Comparison of ENCODE assay signal across 27 cellular contexts in genomic region chr7:112476390-112477052, GRCh38.
"Had no signal": no experiment of that assay in that cellular context is flagged by ENCODE, and none has a peak within 500 bp of the region (broad histone marks: within the 10 kb centered on the region; RNA-seq: fewer than 3 reads in every experiment).

No MANE protein-coding gene starts in this region.

- H3K4me1 Mint-ChIP-seq: activated B cell treated with CpG ODN at 0.5 μM for 24 hours; activated CD4-positive, alpha-beta T cell treated with anti-CD3 and anti-CD28 coated beads, Interleukin-2, amount 10 ng/mL, durations not matched to agents 24 days and 14 days; activated CD8-positive, alpha-beta memory T cell treated with anti-CD3 and anti-CD28 coated beads, Interleukin-2, amount 10 ng/mL, durations not matched to agents 7 days and 5 days had no signal

- H3K9me3 Mint-ChIP-seq: activated CD4-positive, alpha-beta T cell treated with anti-CD3 and anti-CD28 coated beads, Interleukin-2, amount 10 ng/mL, durations not matched to agents 24 days and 14 days; activated naive CD4-positive, alpha-beta T cell treated with anti-CD3 and anti-CD28 coated beads, Interleukin-2, amount 50 U/mL, for 24 hours; activated T-cell treated with anti-CD3 and anti-CD28 coated beads, Interleukin-2, amount 50 U/mL, for 24 hours; activated T-helper 1 cell treated with anti-CD3 and anti-CD28 coated beads, Interleukin-12 subunit alpha, Interleukin-12 subunit beta, Interleukin-2, Interleukin-4 antibody, amounts not matched to agents 30 ng/mL and 10 ng/mL and 1 ng/mL, durations not matched to agents 14 hours and 24 hours and 36 hours had no signal

- H3K27me3 Mint-ChIP-seq: activated B cell treated with CpG ODN at 0.5 μM for 24 hours; activated CD4-positive, alpha-beta T cell treated with anti-CD3 and anti-CD28 coated beads, Interleukin-2, amount 10 ng/mL, durations not matched to agents 24 days and 14 days; activated CD8-positive, alpha-beta memory T cell treated with anti-CD3 and anti-CD28 coated beads, Interleukin-2, amount 10 ng/mL, durations not matched to agents 7 days and 5 days; activated naive CD4-positive, alpha-beta T cell treated with anti-CD3 and anti-CD28 coated beads, Interleukin-2, amount 50 U/mL, for 24 hours; activated T-cell treated with anti-CD3 and anti-CD28 coated beads, Interleukin-2, amount 50 U/mL, for 24 hours had no signal

- H3K27ac ChIP-seq: breast epithelium, SJSA1 had no signal

- H3K27me3 ChIP-seq: breast epithelium, SJSA1 had no signal

- DNase-seq: activated B cell treated with CpG ODN at 0.5 μM for 24 hours; activated CD4-positive, alpha-beta T cell treated with anti-CD3 and anti-CD28 coated beads for 1 hour; activated CD4-positive, alpha-beta T cell treated with anti-CD3 and anti-CD28 coated beads, Interleukin-2, amount 10 ng/mL, durations not matched to agents 24 days and 14 days; activated CD4-positive, alpha-beta T cell treated with anti-CD3 and anti-CD28 coated beads, Interleukin-2, amount 50 U/mL, for 48 hours; activated CD8-positive, alpha-beta memory T cell treated with anti-CD3 and anti-CD28 coated beads, Interleukin-2, amount 10 ng/mL, durations not matched to agents 7 days and 5 days; activated effector memory CD4-positive, alpha-beta T cell treated with Interleukin-2 at 50 U/mL for 16 hours; activated naive CD4-positive, alpha-beta T cell; activated T-cell treated with anti-CD3 and anti-CD28 coated beads, Interleukin-2, amount 50 U/mL, for 24 hours; aorta; caudate nucleus; NCI-H1092; NCI-H1417; NCI-H1694; NCI-H2029 treated with DMSO at 0.1 percent for 48 hours; NCI-H345; NCI-H510A; NCI-H526 treated with DMSO at 0.1 percent for 48 hours; PC-3; SHP77; T-helper 2 cell; T1000 had no signal

- H3K4me3 ChIP-seq: breast epithelium, SJSA1 had no signal

- H3K4me1 ChIP-seq: breast epithelium had no signal

- H3K9me3 ChIP-seq: breast epithelium, SJSA1 had no signal

- ATAC-seq: activated CD8-positive, alpha-beta memory T cell treated with anti-CD3 and anti-CD28 coated beads, Interleukin-2, amount 10 ng/mL, durations not matched to agents 7 days and 5 days; PC-3 had no signal

- H3K4me3 Mint-ChIP-seq: activated B cell treated with CpG ODN at 0.5 μM for 24 hours; activated CD4-positive, alpha-beta T cell treated with anti-CD3 and anti-CD28 coated beads, Interleukin-2, amount 10 ng/mL, durations not matched to agents 24 days and 14 days; activated CD8-positive, alpha-beta memory T cell treated with anti-CD3 and anti-CD28 coated beads, Interleukin-2, amount 10 ng/mL, durations not matched to agents 7 days and 5 days; activated naive CD4-positive, alpha-beta T cell treated with anti-CD3 and anti-CD28 coated beads, Interleukin-2, amount 50 U/mL, for 24 hours; activated T-cell treated with anti-CD3 and anti-CD28 coated beads, Interleukin-2, amount 50 U/mL, for 24 hours; activated T-helper 1 cell treated with anti-CD3 and anti-CD28 coated beads, Interleukin-12 subunit alpha, Interleukin-12 subunit beta, Interleukin-2, Interleukin-4 antibody, amounts not matched to agents 30 ng/mL and 10 ng/mL and 1 ng/mL, durations not matched to agents 14 hours and 24 hours and 36 hours had no signal

- FAIRE-seq: RCC 7860, TTC549 had no signal

- H3K27ac Mint-ChIP-seq: activated B cell treated with CpG ODN at 0.5 μM for 24 hours; activated CD4-positive, alpha-beta T cell treated with anti-CD3 and anti-CD28 coated beads, Interleukin-2, amount 10 ng/mL, durations not matched to agents 24 days and 14 days; activated CD8-positive, alpha-beta memory T cell treated with anti-CD3 and anti-CD28 coated beads, Interleukin-2, amount 10 ng/mL, durations not matched to agents 7 days and 5 days; activated naive CD4-positive, alpha-beta T cell treated with anti-CD3 and anti-CD28 coated beads, Interleukin-2, amount 50 U/mL, for 24 hours; activated T-cell treated with anti-CD3 and anti-CD28 coated beads, Interleukin-2, amount 50 U/mL, for 24 hours; activated T-helper 1 cell treated with anti-CD3 and anti-CD28 coated beads, Interleukin-12 subunit alpha, Interleukin-12 subunit beta, Interleukin-2, Interleukin-4 antibody, amounts not matched to agents 30 ng/mL and 10 ng/mL and 1 ng/mL, durations not matched to agents 14 hours and 24 hours and 36 hours had no signal
